ENCODE assay signal across 1 cellular context in the genomic region with DNA sequence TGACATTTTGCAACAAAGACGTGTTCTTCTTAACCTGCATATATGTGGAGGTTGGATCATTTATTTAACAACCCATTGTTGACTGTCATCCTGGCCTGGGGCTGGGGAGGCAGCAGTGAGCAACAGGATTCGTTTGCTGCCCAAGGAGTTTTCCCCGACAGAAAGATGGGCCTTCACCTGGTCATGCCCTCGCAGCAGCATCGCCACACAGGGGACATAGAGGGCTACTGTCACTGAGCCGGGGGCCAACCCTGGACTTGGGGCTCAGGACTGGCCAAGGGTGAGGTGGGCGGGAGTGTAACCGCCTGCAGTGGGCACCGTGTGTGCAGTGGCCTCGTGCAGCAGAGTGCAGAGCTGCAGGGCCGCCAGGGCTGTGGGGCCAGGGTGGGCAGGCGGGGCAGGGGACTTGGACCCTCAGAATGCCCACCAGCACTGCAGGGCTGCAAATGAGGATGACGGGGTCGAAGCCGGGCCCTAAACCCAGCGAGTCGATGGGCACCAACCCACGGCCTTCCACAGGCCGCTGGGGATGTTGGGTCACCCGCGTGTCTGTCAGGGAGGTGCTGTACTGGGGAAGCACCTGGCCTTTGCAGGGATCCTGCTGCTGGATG.
TF ChIP-seq lines count a peak whose summit lies in the region.

No MANE protein-coding gene starts in this region.

TF ChIP-seq in HCT116, 20 proteins besides CTCF, POLR2A, EP300 and RAD21 (continued from another document):
- TF ChIP-seq, protein P1, sequence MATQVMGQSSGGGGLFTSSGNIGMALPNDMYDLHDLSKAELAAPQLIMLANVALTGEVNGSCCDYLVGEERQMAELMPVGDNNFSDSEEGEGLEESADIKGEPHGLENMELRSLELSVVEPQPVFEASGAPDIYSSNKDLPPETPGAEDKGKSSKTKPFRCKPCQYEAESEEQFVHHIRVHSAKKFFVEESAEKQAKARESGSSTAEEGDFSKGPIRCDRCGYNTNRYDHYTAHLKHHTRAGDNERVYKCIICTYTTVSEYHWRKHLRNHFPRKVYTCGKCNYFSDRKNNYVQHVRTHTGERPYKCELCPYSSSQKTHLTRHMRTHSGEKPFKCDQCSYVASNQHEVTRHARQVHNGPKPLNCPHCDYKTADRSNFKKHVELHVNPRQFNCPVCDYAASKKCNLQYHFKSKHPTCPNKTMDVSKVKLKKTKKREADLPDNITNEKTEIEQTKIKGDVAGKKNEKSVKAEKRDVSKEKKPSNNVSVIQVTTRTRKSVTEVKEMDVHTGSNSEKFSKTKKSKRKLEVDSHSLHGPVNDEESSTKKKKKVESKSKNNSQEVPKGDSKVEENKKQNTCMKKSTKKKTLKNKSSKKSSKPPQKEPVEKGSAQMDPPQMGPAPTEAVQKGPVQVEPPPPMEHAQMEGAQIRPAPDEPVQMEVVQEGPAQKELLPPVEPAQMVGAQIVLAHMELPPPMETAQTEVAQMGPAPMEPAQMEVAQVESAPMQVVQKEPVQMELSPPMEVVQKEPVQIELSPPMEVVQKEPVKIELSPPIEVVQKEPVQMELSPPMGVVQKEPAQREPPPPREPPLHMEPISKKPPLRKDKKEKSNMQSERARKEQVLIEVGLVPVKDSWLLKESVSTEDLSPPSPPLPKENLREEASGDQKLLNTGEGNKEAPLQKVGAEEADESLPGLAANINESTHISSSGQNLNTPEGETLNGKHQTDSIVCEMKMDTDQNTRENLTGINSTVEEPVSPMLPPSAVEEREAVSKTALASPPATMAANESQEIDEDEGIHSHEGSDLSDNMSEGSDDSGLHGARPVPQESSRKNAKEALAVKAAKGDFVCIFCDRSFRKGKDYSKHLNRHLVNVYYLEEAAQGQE (IDR thresholded peaks at IDR 0.05; ENCODE audit: low read depth): no peak
- TF ChIP-seq, protein P2, sequence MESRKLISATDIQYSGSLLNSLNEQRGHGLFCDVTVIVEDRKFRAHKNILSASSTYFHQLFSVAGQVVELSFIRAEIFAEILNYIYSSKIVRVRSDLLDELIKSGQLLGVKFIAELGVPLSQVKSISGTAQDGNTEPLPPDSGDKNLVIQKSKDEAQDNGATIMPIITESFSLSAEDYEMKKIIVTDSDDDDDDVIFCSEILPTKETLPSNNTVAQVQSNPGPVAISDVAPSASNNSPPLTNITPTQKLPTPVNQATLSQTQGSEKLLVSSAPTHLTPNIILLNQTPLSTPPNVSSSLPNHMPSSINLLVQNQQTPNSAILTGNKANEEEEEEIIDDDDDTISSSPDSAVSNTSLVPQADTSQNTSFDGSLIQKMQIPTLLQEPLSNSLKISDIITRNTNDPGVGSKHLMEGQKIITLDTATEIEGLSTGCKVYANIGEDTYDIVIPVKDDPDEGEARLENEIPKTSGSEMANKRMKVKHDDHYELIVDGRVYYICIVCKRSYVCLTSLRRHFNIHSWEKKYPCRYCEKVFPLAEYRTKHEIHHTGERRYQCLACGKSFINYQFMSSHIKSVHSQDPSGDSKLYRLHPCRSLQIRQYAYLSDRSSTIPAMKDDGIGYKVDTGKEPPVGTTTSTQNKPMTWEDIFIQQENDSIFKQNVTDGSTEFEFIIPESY (IDR thresholded peaks at IDR 0.05; ENCODE audit: extremely low read depth, insufficient replicate concordance, low read length): no peak
- TF ChIP-seq, protein P3, sequence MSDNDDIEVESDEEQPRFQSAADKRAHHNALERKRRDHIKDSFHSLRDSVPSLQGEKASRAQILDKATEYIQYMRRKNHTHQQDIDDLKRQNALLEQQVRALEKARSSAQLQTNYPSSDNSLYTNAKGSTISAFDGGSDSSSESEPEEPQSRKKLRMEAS (IDR thresholded peaks at IDR 0.05): no peak
